13 cellular contexts compared by ENCODE assay signal in genomic region chr7:106313456-106313891, GRCh38. TPM values are rescaled to one million over a fixed set of nuclear protein-coding genes. Genes with fewer than 3 reads are reported as not detected.
DNase-seq lines count a peak whose midpoint lies in the region; ATAC-seq, FAIRE-seq and TF ChIP-seq lines count a peak whose summit lies in the region.
"Had no signal": no experiment of that assay in that cellular context is flagged by ENCODE, and none has a peak within 500 bp of the region (broad histone marks: within the 10 kb centered on the region; RNA-seq: fewer than 3 reads in every experiment).

No MANE protein-coding gene starts in this region.

- H3K27me3 ChIP-seq in BLaER1 treated with 17β-estradiol and CSF1 and Interleukin-3, amounts not matched to agents 10 nM and 100 nM: no peaks in the 10 kb centered on the region
- H3K27me3 ChIP-seq in bronchial epithelial cell (ENCODE audit: control insufficient read depth, insufficient read depth, low read length): no peaks in the 10 kb centered on the region
- no peaks in the 10 kb centered on the region for H3K27me3 ChIP-seq in mesenchymal stem cell (ENCODE audit: control insufficient read depth in 1 of 2, insufficient read depth in 1 of 2, low read length in 2 of 2)

- TF ChIP-seq CTCF in bronchial epithelial cell (IDR thresholded peaks at IDR 0.05; ENCODE audit: insufficient read depth, low read length, severe bottlenecking): no peak

- H2BK120ac ChIP-seq in mesenchymal stem cell (ENCODE audit: low read depth, low read length): no peak overlapping the region

- peaks cover 0 to 36% (median 0%) of the 10 kb centered on the region in 11 experiments; a peak in 9 of 22 replicates for H3K9me3 ChIP-seq in BLaER1 treated with 17β-estradiol and CSF1 and Interleukin-3, amounts not matched to agents 10 nM and 100 nM (replicated peaks in 1 of 11)
- H3K9me3 ChIP-seq in mesenchymal stem cell (ENCODE audit: control insufficient read depth, low read length): no peaks in the 10 kb centered on the region

- no peak overlapping the region for H4K8ac ChIP-seq in mesenchymal stem cell (ENCODE audit: low read length)

- no peak overlapping the region for H2BK5ac ChIP-seq in mesenchymal stem cell (ENCODE audit: low read depth, low read length, poor library complexity, severe bottlenecking)

- intact Hi-C loops in Right ventricle myocardium superior (cut with DNase I): loop anchor here (10.0 kb wide), 1 partner anchor 61 kb away; no protein-coding TSS in a partner anchor

- H4K91ac ChIP-seq in mesenchymal stem cell (ENCODE audit: low read length): no peak overlapping the region

- no peak overlapping the region for H2BK15ac ChIP-seq in mesenchymal stem cell (ENCODE audit: low read depth, poor library complexity, severe bottlenecking)

- FAIRE-seq in bronchial epithelial cell (lab: Jason Lieb, UNC): no peak

- no peak overlapping the region for H3K14ac ChIP-seq in mesenchymal stem cell (ENCODE audit: low read length in 2 of 2)

- DNase-seq in LoVo (ENCODE audit: low spot score): peak; percentile 36
- peak; percentile 80 for DNase-seq in bronchial epithelial cell (ENCODE audit: low read depth)
- DNase-seq in mesenchymal stem cell: peak; percentile 80
- DNase-seq in Right ventricle myocardium superior: no peak
- no peak for DNase-seq in OCI-M1 (lab: John Stamatoyannopoulos, UW)
- no peak for DNase-seq in NCI-H2081 treated with DMSO at 0.1 percent for 48 hours (lab: John Stamatoyannopoulos, UW)
- DNase-seq: activated T-cell treated with anti-CD3 and anti-CD28 coated beads, Interleukin-2, amount 50 U/mL, for 72 hours; naive thymus-derived CD4-positive, alpha-beta T cell; NCI-H1436 treated with DMSO at 0.1 percent for 48 hours; SHP77 had no signal

- H3K4me3 ChIP-seq in BLaER1 treated with 17β-estradiol and CSF1 and Interleukin-3, amounts not matched to agents 10 nM and 100 nM: peak overlapping the region in 3 of 10 experiments; percentile 15 to 25 (median 25); a peak in 4 of 20 replicates
- H3K4me3 ChIP-seq in bronchial epithelial cell (ENCODE audit: low read depth, low read length): no peak overlapping the region
- no peak overlapping the region for H3K4me3 ChIP-seq in mesenchymal stem cell (ENCODE audit: insufficient read depth in 1 of 2, low read depth in 1 of 2, low read length in 2 of 2)

- 0% methylated on average over 2 of the region's 2 CpGs for WGBS in mesenchymal stem cell

- H2BK12ac ChIP-seq in mesenchymal stem cell (ENCODE audit: low read length in 2 of 2): no peak overlapping the region

- H3K23ac ChIP-seq in mesenchymal stem cell (ENCODE audit: low read length in 2 of 2): no peak overlapping the region

- peaks cover 1 to 61% (median 24%) of the 10 kb centered on the region in 10 experiments; a peak in 17 of 20 replicates for H3K4me1 ChIP-seq in BLaER1 treated with 17β-estradiol and CSF1 and Interleukin-3, amounts not matched to agents 10 nM and 100 nM
- H3K4me1 ChIP-seq in mesenchymal stem cell (ENCODE audit: control insufficient read depth, insufficient read depth, low read depth, low read length): no peaks in the 10 kb centered on the region

- no peaks in the 10 kb centered on the region for H3K36me3 ChIP-seq in BLaER1 treated with 17β-estradiol and CSF1 and Interleukin-3, amounts not matched to agents 10 nM and 100 nM
- no peaks in the 10 kb centered on the region for H3K36me3 ChIP-seq in bronchial epithelial cell (ENCODE audit: control insufficient read depth, insufficient read depth, low read length)
- no peaks in the 10 kb centered on the region for H3K36me3 ChIP-seq in mesenchymal stem cell (ENCODE audit: control insufficient read depth in 1 of 2, insufficient read depth in 2 of 2, low read depth in 1 of 2, low read length in 2 of 2)

- H3K4me2 ChIP-seq in BLaER1 treated with 17β-estradiol and CSF1 and Interleukin-3, amounts not matched to agents 10 nM and 100 nM: peak overlapping the region in 8 of 11 experiments; percentile 16 to 98 (median 78); a peak in 15 of 22 replicates
- no peak overlapping the region for H3K4me2 ChIP-seq in mesenchymal stem cell (ENCODE audit: low read length, poor library complexity, severe bottlenecking)

- H3K79me1 ChIP-seq in mesenchymal stem cell (replicated peaks; ENCODE audit: low read length, poor library complexity, severe bottlenecking): no peaks in the 10 kb centered on the region

- peak overlapping the region in 8 of 11 experiments; percentile 24 to 76 (median 62); a peak in 12 of 22 replicates for H3K9ac ChIP-seq in BLaER1 treated with 17β-estradiol and CSF1 and Interleukin-3, amounts not matched to agents 10 nM and 100 nM
- no peak overlapping the region for H3K9ac ChIP-seq in mesenchymal stem cell (ENCODE audit: low read length)

- no peak overlapping the region for H3K4ac ChIP-seq in mesenchymal stem cell (ENCODE audit: low read depth in 1 of 2, low read length in 2 of 2)

- no peak overlapping the region for H2AFZ ChIP-seq in mesenchymal stem cell (ENCODE audit: low read depth, low read length)

- no peak overlapping the region for H2AK5ac ChIP-seq in mesenchymal stem cell (ENCODE audit: low read length, severe bottlenecking)

- H4K20me1 ChIP-seq in BLaER1 treated with 17β-estradiol and CSF1 and Interleukin-3, amounts not matched to agents 10 nM and 100 nM: no peaks in the 10 kb centered on the region

- H3K27ac ChIP-seq in BLaER1 treated with 17β-estradiol and CSF1 and Interleukin-3, amounts not matched to agents 10 nM and 100 nM: peak overlapping the region in 9 of 11 experiments; percentile 65 to 92 (median 87); a peak in 18 of 22 replicates
- H3K27ac ChIP-seq in mesenchymal stem cell (ENCODE audit: low read length, poor library complexity, severe bottlenecking): no peak overlapping the region

- H3K18ac ChIP-seq in mesenchymal stem cell (ENCODE audit: low read depth in 1 of 2, low read length in 2 of 2): no peak overlapping the region

- ATAC-seq in Right ventricle myocardium superior (ENCODE audit: poor library complexity) (no peak), HG03521 (IDR thresholded peaks at IDR 0.05; ENCODE audit: unreplicated experiment) (no peak)
- ATAC-seq: activated T-cell treated with anti-CD3 and anti-CD28 coated beads, Interleukin-2, amount 50 U/mL, for 72 hours; esophagus mucosa had no signal

RNA-seq across cellular contexts. Expression of gene NAMPT, which starts 28.7 kb away (rescaled TPM):
- total RNA-seq in bronchial epithelial cell (175 and 415 TPM in 2 replicates), Right ventricle myocardium superior (145 TPM)
- 61.9 TPM for polyA plus RNA-seq in mesenchymal stem cell (2013, experiment 1 of 2)
- 63.3 TPM for polyA plus RNA-seq in mesenchymal stem cell (2013, experiment 2 of 2)

Comparison
In these comparisons a context has a peak if more than half of its experiments do, and no peak if none do; other contexts are left out.
1. DNase-seq: peak in LoVo (single experiment), bronchial epithelial cell (single experiment) and mesenchymal stem cell (single experiment); none in Right ventricle myocardium superior (single experiment), OCI-M1 (single experiment) and NCI-H2081 treated with DMSO at 0.1 percent for 48 hours (single experiment).